ENCODE assay signal across 9 cellular contexts in the genomic region with DNA sequence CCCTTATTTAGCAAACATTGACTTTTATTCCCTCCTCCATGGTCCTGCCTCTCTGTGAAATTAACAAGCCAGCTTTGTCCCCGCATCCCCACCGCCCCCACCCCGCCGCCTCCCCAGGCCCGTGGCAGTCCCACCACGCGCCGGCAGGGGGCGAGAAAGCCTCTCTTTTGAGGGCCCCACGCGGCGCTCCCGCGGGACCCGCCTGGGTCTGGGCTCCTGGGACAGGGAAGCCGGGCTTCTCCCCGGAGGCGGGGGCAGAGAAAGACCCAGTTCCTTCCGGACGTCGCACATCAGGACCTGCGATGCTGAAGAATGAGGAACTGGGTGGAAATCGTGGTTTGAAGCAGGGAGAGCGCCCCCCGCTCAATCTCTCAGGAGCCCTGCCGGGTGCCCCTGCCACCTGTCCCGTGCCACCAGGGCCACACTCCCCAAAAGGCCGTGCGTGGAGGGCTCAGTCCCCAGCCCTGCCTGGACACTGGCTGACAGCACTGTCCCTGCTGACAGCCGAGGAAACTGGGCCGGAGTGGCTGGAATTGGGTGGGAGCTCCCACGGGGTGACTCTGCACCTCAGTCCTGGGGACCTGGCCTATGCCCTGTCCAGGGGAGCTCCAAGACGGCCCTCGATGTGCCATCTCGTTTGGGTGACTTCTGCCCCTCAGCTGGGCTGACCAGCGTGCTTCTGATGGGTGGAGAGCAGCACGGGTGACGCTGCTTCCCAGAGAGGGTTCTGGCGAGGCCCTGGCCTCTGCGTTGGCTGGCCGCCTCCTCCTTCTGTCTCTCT. TPM values are rescaled to one million over a fixed set of nuclear protein-coding genes. Genes with fewer than 3 reads are reported as not detected.
DNase-seq lines count a peak whose midpoint lies in the region; ATAC-seq, FAIRE-seq and TF ChIP-seq lines count a peak whose summit lies in the region.
"Had no signal": no experiment of that assay in that cellular context is flagged by ENCODE, and none has a peak within 500 bp of the region (broad histone marks: within the 10 kb centered on the region; RNA-seq: fewer than 3 reads in every experiment).

No MANE protein-coding gene starts in this region.

- H2AFZ ChIP-seq in parathyroid adenoma, result no peak overlapping the region

- no peak for FAIRE-seq in frontal cortex (lab: Jason Lieb, UNC)

- ATAC-seq in HG02798 (IDR thresholded peaks at IDR 0.05; ENCODE audit: poor library complexity, unreplicated experiment) (no peak), GM18873 (IDR thresholded peaks at IDR 0.05; ENCODE audit: low FRiP score, unreplicated experiment) (no peak)

- no peak overlapping the region for H3K4me3 ChIP-seq in AG09309 (ENCODE audit: control insufficient read depth, low read depth, low read length)
- H3K4me3 ChIP-seq in parathyroid adenoma (ENCODE audit: low read depth, low read length), result no peak overlapping the region

- no peaks in the 10 kb centered on the region for H3K9me3 ChIP-seq in parathyroid adenoma (ENCODE audit: control insufficient read depth, low read length)

- H3K27ac ChIP-seq in parathyroid adenoma, result no peak overlapping the region

- peak; percentile 62 for TF ChIP-seq CTCF in AG09309 (IDR thresholded peaks at IDR 0.05; ENCODE audit: control insufficient read depth, insufficient read depth, low read depth, low read length, missing control alignments)
- peak; percentile 13 for TF ChIP-seq CTCF in parathyroid adenoma (IDR thresholded peaks at IDR 0.05)

- H3K79me2 ChIP-seq in parathyroid adenoma, result no peaks in the 10 kb centered on the region

- no peaks in the 10 kb centered on the region for H3K4me1 ChIP-seq in parathyroid adenoma

- no peak overlapping the region for H3K9ac ChIP-seq in parathyroid adenoma

- H3K27me3 ChIP-seq in parathyroid adenoma (ENCODE audit: control insufficient read depth, insufficient read depth, low read length), result no peaks in the 10 kb centered on the region

- no peak for DNase-seq in AG09309 (ENCODE audit: low read depth)
- peak; percentile 7 for DNase-seq in HT-29 (ENCODE audit: low spot score)
- DNase-seq in activated T-cell treated with anti-CD3 and anti-CD28 coated beads for 1 hour (ENCODE audit: low read depth), result peak; percentile 57
- peak; percentile 86 to 92 for DNase-seq in frontal cortex (ENCODE audit: low spot score in 2 of 2)
- no peak for DNase-seq in H4 (ENCODE audit: low spot score)

- no peaks in the 10 kb centered on the region for H3K36me3 ChIP-seq in parathyroid adenoma (ENCODE audit: control insufficient read depth, insufficient read depth, low read length)

- no peak overlapping the region for H3K4me2 ChIP-seq in parathyroid adenoma (ENCODE audit: low read length)

RNA-seq across cellular contexts. Expression of a gene that starts 8.6 kb away (rescaled TPM):
- total RNA-seq in HT-29 (2014; rRNA removed; shearing (Covaris generic)), result not detected in 2 replicates
- not detected for total RNA-seq in frontal cortex
- total RNA-seq in H4 (2014; rRNA removed; shearing (Covaris generic)), result not detected in 2 replicates
- total RNA-seq: dermis microvascular lymphatic vessel endothelial cell had no signal

RNA-seq across cellular contexts. Expression of a gene that starts 56.3 kb away (rescaled TPM):
- 0.10 TPM in 1 of 2 replicates, not detected in the other for total RNA-seq in HT-29 (2014; rRNA removed; shearing (Covaris generic))
- total RNA-seq in frontal cortex, result 1.6 TPM
- 0.14 and 0.97 TPM in 2 replicates for total RNA-seq in H4 (2014; rRNA removed; shearing (Covaris generic))
- total RNA-seq: dermis microvascular lymphatic vessel endothelial cell had no signal

Comparison
In these comparisons a context has a peak if more than half of its experiments do, and no peak if none do; other contexts are left out.
1. DNase-seq: peak in HT-29 (single experiment), activated T-cell treated with anti-CD3 and anti-CD28 coated beads for 1 hour (single experiment) and frontal cortex (2 of 2); none in AG09309 (single experiment) and H4 (single experiment).